ENCODE assay signal across 12 cellular contexts in genomic region chr4:54082168-54082567, GRCh38. TPM values are rescaled to one million over a fixed set of nuclear protein-coding genes. Genes with fewer than 3 reads are reported as not detected.
DNase-seq lines count a peak whose midpoint lies in the region; ATAC-seq and TF ChIP-seq lines count a peak whose summit lies in the region.
"Had no signal": no experiment of that assay in that cellular context is flagged by ENCODE, and none has a peak within 500 bp of the region (broad histone marks: within the 10 kb centered on the region; RNA-seq: fewer than 3 reads in every experiment).

No MANE protein-coding gene starts in this region.

- TF ChIP-seq CTCF in fibroblast of pulmonary artery (IDR thresholded peaks at IDR 0.05; ENCODE audit: low read length, missing control alignments): no peak

- no peaks in the 10 kb centered on the region for H3K27me3 ChIP-seq in SJCRH30

- ATAC-seq in natural killer cell treated with Interleukin-12 subunit alpha and Interleukin-12 subunit beta and Interleukin-15 and Interleukin-18, amount 100 ng/mL, for 72 hours: no peak
- ATAC-seq in activated CD8-positive, alpha-beta T cell treated with anti-CD3 and anti-CD28 coated beads, Interleukin-2, amount 10 ng/mL, durations not matched to agents 7 days and 5 days: no peak

- H3K27ac ChIP-seq in SJCRH30: no peak overlapping the region

- no peaks in the 10 kb centered on the region for H3K9me3 Mint-ChIP-seq in natural killer cell treated with Interleukin-12 subunit alpha and Interleukin-12 subunit beta and Interleukin-15 and Interleukin-18, amount 100 ng/mL, for 72 hours
- no peaks in the 10 kb centered on the region for H3K9me3 Mint-ChIP-seq in activated CD8-positive, alpha-beta T cell treated with anti-CD3 and anti-CD28 coated beads, Interleukin-2, amount 10 ng/mL, durations not matched to agents 7 days and 5 days (ENCODE audit: insufficient read depth)

- no peaks in the 10 kb centered on the region for H3K36me3 ChIP-seq in SJCRH30

- peaks cover 8 to 44% of the 10 kb centered on the region in 2 donors for H3K27me3 Mint-ChIP-seq in natural killer cell treated with Interleukin-12 subunit alpha and Interleukin-12 subunit beta and Interleukin-15 and Interleukin-18, amount 100 ng/mL, for 72 hours
- H3K27me3 Mint-ChIP-seq in activated CD8-positive, alpha-beta T cell treated with anti-CD3 and anti-CD28 coated beads, Interleukin-2, amount 10 ng/mL, durations not matched to agents 7 days and 5 days (ENCODE audit: low read depth): peaks cover 17% of the 10 kb centered on the region

- CTCF ChIA-PET in activated CD8-positive, alpha-beta T cell treated with anti-CD3 and anti-CD28 coated beads, Interleukin-2, amount 10 ng/mL, durations not matched to agents 7 days and 5 days (lab: Charles Lee): no interaction called here

- POLR2A ChIA-PET in activated CD8-positive, alpha-beta T cell treated with anti-CD3 and anti-CD28 coated beads, Interleukin-2, amount 10 ng/mL, durations not matched to agents 7 days and 5 days (lab: Charles Lee): no interaction called here

- H3K4me1 ChIP-seq in SJCRH30: peaks cover 12% of the 10 kb centered on the region

- no peak overlapping the region for H3K27ac Mint-ChIP-seq in natural killer cell treated with Interleukin-12 subunit alpha and Interleukin-12 subunit beta and Interleukin-15 and Interleukin-18, amount 100 ng/mL, for 72 hours
- H3K27ac Mint-ChIP-seq in activated CD8-positive, alpha-beta T cell treated with anti-CD3 and anti-CD28 coated beads, Interleukin-2, amount 10 ng/mL, durations not matched to agents 7 days and 5 days: no peak overlapping the region

- peak; percentile 33 for DNase-seq in NCI-H2171 treated with DMSO at 0.1 percent for 48 hours (lab: John Stamatoyannopoulos, UW)
- DNase-seq in NCI-H2171 (lab: John Stamatoyannopoulos, UW): no peak
- peak; percentile 35 to 52 for DNase-seq in SJCRH30
- peak; percentile 99 for DNase-seq in fibroblast of pulmonary artery (ENCODE audit: low read depth)
- DNase-seq in smooth muscle cell of the brain vasculature (ENCODE audit: low read depth, low spot score): peak; percentile 97
- no peak for DNase-seq in GDM1 (lab: John Stamatoyannopoulos, UW)
- no peak for DNase-seq in natural killer cell treated with Interleukin-12 subunit alpha and Interleukin-12 subunit beta and Interleukin-15 and Interleukin-18, amount 100 ng/mL, for 72 hours (ENCODE audit: low spot score)
- no peak for DNase-seq in activated CD8-positive, alpha-beta T cell treated with anti-CD3 and anti-CD28 coated beads, Interleukin-2, amount 10 ng/mL, durations not matched to agents 7 days and 5 days
- DNase-seq: 8988T, NCI-H2029, posterior cingulate gyrus, T-helper 9 cell had no signal

- no peaks in the 10 kb centered on the region for H3K9me3 ChIP-seq in SJCRH30 (replicated peaks)

- H3K4me3 ChIP-seq in SJCRH30: no peak overlapping the region
- H3K4me3 ChIP-seq in fibroblast of pulmonary artery (replicated peaks; ENCODE audit: low read depth, low read length): no peak overlapping the region

- no peaks in the 10 kb centered on the region for H3K4me1 Mint-ChIP-seq in natural killer cell treated with Interleukin-12 subunit alpha and Interleukin-12 subunit beta and Interleukin-15 and Interleukin-18, amount 100 ng/mL, for 72 hours (ENCODE audit: low read depth in 2 of 2)
- no peaks in the 10 kb centered on the region for H3K4me1 Mint-ChIP-seq in activated CD8-positive, alpha-beta T cell treated with anti-CD3 and anti-CD28 coated beads, Interleukin-2, amount 10 ng/mL, durations not matched to agents 7 days and 5 days (ENCODE audit: low read depth)

- H3K4me3 Mint-ChIP-seq in natural killer cell treated with Interleukin-12 subunit alpha and Interleukin-12 subunit beta and Interleukin-15 and Interleukin-18, amount 100 ng/mL, for 72 hours: no peak overlapping the region
- H3K4me3 Mint-ChIP-seq in activated CD8-positive, alpha-beta T cell treated with anti-CD3 and anti-CD28 coated beads, Interleukin-2, amount 10 ng/mL, durations not matched to agents 7 days and 5 days: no peak overlapping the region

- no peaks in the 10 kb centered on the region for H3K36me3 Mint-ChIP-seq in natural killer cell treated with Interleukin-12 subunit alpha and Interleukin-12 subunit beta and Interleukin-15 and Interleukin-18, amount 100 ng/mL, for 72 hours
- no peaks in the 10 kb centered on the region for H3K36me3 Mint-ChIP-seq in activated CD8-positive, alpha-beta T cell treated with anti-CD3 and anti-CD28 coated beads, Interleukin-2, amount 10 ng/mL, durations not matched to agents 7 days and 5 days (ENCODE audit: low read depth)

RNA-seq across cellular contexts. Expression of gene CHIC2, which starts 17.8 kb away (rescaled TPM):
- 35.3 and 39.1 TPM in 2 replicates for total RNA-seq in SJCRH30 (2014; rRNA removed; shearing (Covaris generic))
- 10 to 100 TPM; 15.2 to 31.3 TPM for total RNA-seq in natural killer cell treated with Interleukin-12 subunit alpha and Interleukin-12 subunit beta and Interleukin-15 and Interleukin-18, amount 100 ng/mL, for 72 hours
- total RNA-seq in activated CD8-positive, alpha-beta T cell treated with anti-CD3 and anti-CD28 coated beads, Interleukin-2, amount 10 ng/mL, durations not matched to agents 7 days and 5 days: 10 to 100 TPM; 14.6 to 17.1 TPM

RNA-seq across cellular contexts. Expression of gene GSX2, which starts 17.8 kb away (rescaled TPM):
- total RNA-seq in SJCRH30 (2014; rRNA removed; shearing (Covaris generic)): 0.34 TPM in 1 of 2 replicates, not detected in the other
- not detected for total RNA-seq in natural killer cell treated with Interleukin-12 subunit alpha and Interleukin-12 subunit beta and Interleukin-15 and Interleukin-18, amount 100 ng/mL, for 72 hours
- total RNA-seq in activated CD8-positive, alpha-beta T cell treated with anti-CD3 and anti-CD28 coated beads, Interleukin-2, amount 10 ng/mL, durations not matched to agents 7 days and 5 days: not detected

Comparison
In these comparisons a context has a peak if more than half of its experiments do, and no peak if none do; other contexts are left out.
1. DNase-seq: peak in NCI-H2171 treated with DMSO at 0.1 percent for 48 hours (single experiment), SJCRH30 (2 of 2), fibroblast of pulmonary artery (single experiment) and smooth muscle cell of the brain vasculature (single experiment); none in NCI-H2171 (single experiment), GDM1 (single experiment), natural killer cell treated with Interleukin-12 subunit alpha and Interleukin-12 subunit beta and Interleukin-15 and Interleukin-18, amount 100 ng/mL, for 72 hours (single experiment) and activated CD8-positive, alpha-beta T cell treated with anti-CD3 and anti-CD28 coated beads, Interleukin-2, amount 10 ng/mL, durations not matched to agents 7 days and 5 days (single experiment).